In genomic region chr22:39522567-39523300, GRCh38 we compare ENCODE assay signal across 8 cellular contexts. TPM values are rescaled to one million over a fixed set of nuclear protein-coding genes. Genes with fewer than 3 reads are reported as not detected.
A peak's percentile ranks its signal among the peaks of the same experiment; 100 is the strongest.
DNase-seq lines count a peak whose midpoint lies in the region; ATAC-seq, FAIRE-seq and TF ChIP-seq lines count a peak whose summit lies in the region.

No MANE protein-coding gene starts in this region.

- TF ChIP-seq CTCF in AG04450 (IDR thresholded peaks at IDR 0.05; ENCODE audit: low read depth, low read length) (no peak), Peyer's patch (IDR thresholded peaks at IDR 0.05) (no peak), choroid plexus epithelial cell (conservative IDR thresholded peaks at IDR 0.05; ENCODE audit: low read depth, low read length) (no peak), mesothelial cell of epicardium (IDR thresholded peaks at IDR 0.05; ENCODE audit: unreplicated experiment) (no peak), vagina (IDR thresholded peaks at IDR 0.05) (no peak)

- no peaks in the 10 kb centered on the region for H3K9me3 Mint-ChIP-seq in mesothelial cell of epicardium

- TF ChIP-seq POLR2A in GM12891 (IDR thresholded peaks at IDR 0.05; ENCODE audit: low read depth, low read length) (peak; percentile 98), Peyer's patch (IDR thresholded peaks at IDR 0.05) (peak in 1 of 2 donors; percentile 20), vagina (IDR thresholded peaks at IDR 0.05) (no peak)

- H3K27ac Mint-ChIP-seq in mesothelial cell of epicardium, result peak overlapping the region; percentile 100

- POLR2A ChIA-PET in AG04450 (lab: Yijun Ruan, JAX), result interaction anchor here (1.0 to 2.3 kb wide), 9 partner anchors 10 to 522 kb away, joined by 3 to 29 read pairs (median 6); partner anchors contain the start of genes MIEF1, RPL3 and RPS19BP1

- H3K36me3 ChIP-seq in Peyer's patch (peaks cover 0 to 37% (median 0%) of the 10 kb centered on the region in 3 donors), vagina (peaks cover 0 to 32% of the 10 kb centered on the region in 2 donors)

- peak overlapping the region; percentile 97 for H3K4me3 Mint-ChIP-seq in mesothelial cell of epicardium

- intact Hi-C loops in vagina (cut with DNase I), result loop anchor here (10.0 kb wide), 1 partner anchor 348 kb away; no protein-coding TSS in a partner anchor

- H3K27me3 Mint-ChIP-seq in mesothelial cell of epicardium (ENCODE audit: low read depth), result peaks cover 2% of the 10 kb centered on the region

- H3K36me3 Mint-ChIP-seq in mesothelial cell of epicardium, result peaks cover 30% of the 10 kb centered on the region

- H3K27ac ChIP-seq in AG04450 (ENCODE audit: low read depth, low read length) (peak overlapping the region; percentile 49), Peyer's patch (peak overlapping the region; percentile 20 to 98 (median 75)), vagina (peak overlapping the region; percentile 99)

- H3K4me3 ChIP-seq in AG04450 (ENCODE audit: low read depth, low read length), result peak overlapping the region; percentile 87
- H3K4me3 ChIP-seq in Peyer's patch, result peak overlapping the region; percentile 0 to 98 (median 96)
- peak overlapping the region; percentile 96 for H3K4me3 ChIP-seq in choroid plexus epithelial cell (ENCODE audit: low read depth, low read length)
- H3K4me3 ChIP-seq in vagina, result peak overlapping the region; percentile 87 to 97

- CTCF ChIA-PET in AG04450 (lab: Charles Lee), result no interaction called here

- H3K4me1 Mint-ChIP-seq in mesothelial cell of epicardium, result peaks cover 53% of the 10 kb centered on the region

- H3K27me3 ChIP-seq in AG04450 (ENCODE audit: control insufficient read depth, insufficient read depth, low read length) (no peaks in the 10 kb centered on the region), Peyer's patch (no peaks in the 10 kb centered on the region), vagina (no peaks in the 10 kb centered on the region)

- DNase-seq in AG04450 (ENCODE audit: low read depth, low spot score) (no peak), GM12891 (ENCODE audit: insufficient read length, low spot score) (no peak), Peyer's patch (peak in 1 of 3 donors; percentile 54), choroid plexus epithelial cell (ENCODE audit: low read depth) (peak; percentile 67), mesothelial cell of epicardium (ENCODE audit: low spot score in 2 of 2, unreplicated experiment in 2 of 2) (no peak), vagina (ENCODE audit: extremely low spot score in 2 of 2) (no peak)

- FAIRE-seq in GM12891 (lab: Jason Lieb, UNC), result peak; percentile 38

- H3K4me1 ChIP-seq in Peyer's patch, result peaks cover 5 to 56% (median 32%) of the 10 kb centered on the region in 4 donors
- H3K4me1 ChIP-seq in vagina, result peaks cover 72% of the 10 kb centered on the region

- no peak for ATAC-seq in HG02852 (IDR thresholded peaks at IDR 0.05; ENCODE audit: unreplicated experiment)
- no peak for ATAC-seq in GM18907 (IDR thresholded peaks at IDR 0.05; ENCODE audit: unreplicated experiment)

- H3K9me3 ChIP-seq in AG04450 (ENCODE audit: control insufficient read depth, insufficient read depth, low read length) (peaks cover 4% of the 10 kb centered on the region; the same call in 1 of the 2 replicates), Peyer's patch (no peaks in the 10 kb centered on the region), vagina (no peaks in the 10 kb centered on the region)

TF ChIP-seq in GM12891, 5 proteins besides CTCF, POLR2A, EP300 and RAD21:
- TF ChIP-seq POU2F2 (IDR thresholded peaks at IDR 0.05; ENCODE audit: low read depth, low read length), result peak; percentile 87
- TF ChIP-seq SPI1 (IDR thresholded peaks at IDR 0.05; ENCODE audit: low read depth, low read length), result no peak
- TF ChIP-seq POLR2AphosphoS5 (IDR thresholded peaks at IDR 0.05; ENCODE audit: low read depth, low read length), result peak; percentile 98
- TF ChIP-seq PAX5 (IDR thresholded peaks at IDR 0.05; ENCODE audit: insufficient read depth, low read length, severe bottlenecking), result no peak
- 0 out of 2 replicates have a peak, but pooled peaks have one; percentile 55 for TF ChIP-seq TAF1 (IDR thresholded peaks at IDR 0.05; ENCODE audit: low read depth, low read length)

RNA-seq across cellular contexts. Expression of gene ATF4, which starts 2.4 kb away (rescaled TPM):
- polyA plus RNA-seq in AG04450 (2011; rRNA removed), result 844 and 936 TPM in 2 replicates
- 241 and 243 TPM in 2 replicates for polyA minus RNA-seq in AG04450 (2011; rRNA and poly(A)+ RNA removed)
- 491 TPM for polyA plus RNA-seq in GM12891 (2012; ENCODE audit: low read depth, missing spikeins)
- total RNA-seq in Peyer's patch, result 100 to 1,000 TPM; 222 to 550 (median 280) TPM
- total RNA-seq in mesothelial cell of epicardium, result 361 to 378 TPM (median 363 TPM) in 3 replicates
- 246 TPM for total RNA-seq in vagina

RNA-seq across cellular contexts. Expression of gene RPS19BP1, which starts 9.8 kb away (rescaled TPM):
- polyA plus RNA-seq in AG04450 (2011; rRNA removed), result 50.8 and 53.0 TPM in 2 replicates
- polyA minus RNA-seq in AG04450 (2011; rRNA and poly(A)+ RNA removed), result 7.3 and 9.3 TPM in 2 replicates
- 62.8 TPM for polyA plus RNA-seq in GM12891 (2012; ENCODE audit: low read depth, missing spikeins)
- total RNA-seq in Peyer's patch (100 to 1,000 TPM in 1 of 4 donors, 10 to 100 TPM in 3; 59.4 to 132 (median 93.7) TPM), mesothelial cell of epicardium (30.6 to 33.0 TPM (median 31.9 TPM) in 3 replicates), vagina (107 TPM)

RNA-seq across cellular contexts. Expression of gene MIEF1, which starts 20.6 kb away (rescaled TPM):
- 18.9 and 19.2 TPM in 2 replicates for polyA plus RNA-seq in AG04450 (2011; rRNA removed)
- polyA minus RNA-seq in AG04450 (2011; rRNA and poly(A)+ RNA removed), result 22.3 and 24.3 TPM in 2 replicates
- polyA plus RNA-seq in GM12891 (2012; ENCODE audit: low read depth, missing spikeins), result 19.6 TPM
- total RNA-seq in Peyer's patch (10 to 100 TPM; 16.5 to 51.0 (median 41.3) TPM), mesothelial cell of epicardium (29.7 to 35.0 TPM (median 31.9 TPM) in 3 replicates), vagina (18.9 TPM)

RNA-seq across cellular contexts. Expression of gene CACNA1I, which starts 47.8 kb away (rescaled TPM):
- not detected in 2 replicates for polyA plus RNA-seq in AG04450 (2011; rRNA removed)
- polyA minus RNA-seq in AG04450 (2011; rRNA and poly(A)+ RNA removed), result not detected in 2 replicates
- polyA plus RNA-seq in GM12891 (2012; ENCODE audit: low read depth, missing spikeins), result not detected
- 1 to 10 TPM in 3 of 4 donors, under 1 TPM in 1; 0.95 to 6.6 (median 1.6) TPM for total RNA-seq in Peyer's patch
- total RNA-seq in mesothelial cell of epicardium, result 0.27 to 0.31 TPM (median 0.27 TPM) in 3 replicates
- total RNA-seq in vagina, result 1.2 TPM

Comparison
In these comparisons a context has a peak if more than half of its experiments do, and no peak if none do; other contexts are left out.
1. H3K27ac ChIP-seq: peak in every context shown above with its lines; median percentile 99 in vagina; 75 in Peyer's patch; 49 in AG04450.